ENCODE assay signal across 30 cellular contexts in the genomic region with DNA sequence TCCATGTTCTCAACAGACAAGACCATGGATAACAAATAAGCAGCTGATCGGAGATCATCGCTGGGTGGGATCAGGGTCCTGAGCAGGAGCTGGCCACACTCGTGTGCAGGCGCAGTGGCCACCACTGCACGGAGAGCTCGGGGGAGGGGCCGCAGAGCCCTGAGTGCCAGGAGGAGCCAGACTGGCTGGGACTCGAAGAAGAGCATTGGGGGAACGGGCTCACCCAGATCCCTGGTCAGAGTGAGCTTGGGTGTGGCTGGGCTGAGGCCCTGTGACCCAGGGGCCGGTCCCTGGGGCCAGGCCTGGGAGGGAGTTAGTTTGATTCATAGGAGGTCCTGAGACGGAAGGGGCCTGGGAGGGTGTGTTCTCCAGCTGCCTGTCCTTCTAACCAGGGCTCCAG.
"Had no signal": no experiment of that assay in that cellular context is flagged by ENCODE, and none has a peak within 500 bp of the region (broad histone marks: within the 10 kb centered on the region; RNA-seq: fewer than 3 reads in every experiment).

No MANE protein-coding gene starts in this region.

- H3K4me1 ChIP-seq: adrenal gland, body of pancreas, esophagus squamous epithelium had no signal

- H3K36me3 ChIP-seq: adrenal gland had no signal

- H3K36me3 Mint-ChIP-seq: activated CD4-positive, alpha-beta memory T cell treated with anti-CD3 and anti-CD28 coated beads for 36 hours had no signal

- FAIRE-seq: colon, endothelial cell of umbilical vein had no signal

- H3K4me3 Mint-ChIP-seq: activated CD4-positive, alpha-beta memory T cell treated with anti-CD3 and anti-CD28 coated beads for 36 hours; activated CD4-positive, alpha-beta T cell treated with anti-CD3 and anti-CD28 coated beads for 36 hours; activated CD4-positive, alpha-beta T cell treated with anti-CD3 and anti-CD28 coated beads, Interleukin-2, amount 10 ng/mL, durations not matched to agents 24 days and 14 days; activated naive CD4-positive, alpha-beta T cell treated with anti-CD3 and anti-CD28 coated beads for 36 hours; activated naive CD4-positive, alpha-beta T cell treated with anti-CD3 and anti-CD28 coated beads, Interleukin-2, amount 50 U/mL, for 24 hours; activated naive CD8-positive, alpha-beta T cell treated with anti-CD3 and anti-CD28 coated beads for 36 hours; activated naive CD8-positive, alpha-beta T cell treated with anti-CD3 and anti-CD28 coated beads, Interleukin-2, amount 50 U/mL, for 24 hours; activated T-cell treated with anti-CD3 and anti-CD28 coated beads, Interleukin-2, amount 50 U/mL, for 4 hours; activated T-helper 17 cell treated with anti-CD3 and anti-CD28 coated beads, Interleukin-2, amount 50 U/mL, for 72 hours; effector memory CD8-positive, alpha-beta T cell had no signal

- H3K9me3 ChIP-seq: adrenal gland, body of pancreas, esophagus squamous epithelium had no signal

- H3K27ac Mint-ChIP-seq: activated CD4-positive, alpha-beta memory T cell treated with anti-CD3 and anti-CD28 coated beads for 36 hours; activated CD4-positive, alpha-beta T cell treated with anti-CD3 and anti-CD28 coated beads for 36 hours; activated CD4-positive, alpha-beta T cell treated with anti-CD3 and anti-CD28 coated beads, Interleukin-2, amount 10 ng/mL, durations not matched to agents 24 days and 14 days; activated naive CD4-positive, alpha-beta T cell treated with anti-CD3 and anti-CD28 coated beads for 36 hours; activated naive CD4-positive, alpha-beta T cell treated with anti-CD3 and anti-CD28 coated beads, Interleukin-2, amount 50 U/mL, for 24 hours; activated naive CD8-positive, alpha-beta T cell treated with anti-CD3 and anti-CD28 coated beads for 36 hours; activated naive CD8-positive, alpha-beta T cell treated with anti-CD3 and anti-CD28 coated beads, Interleukin-2, amount 50 U/mL, for 24 hours; activated T-helper 17 cell treated with anti-CD3 and anti-CD28 coated beads, Interleukin-2, amount 50 U/mL, for 72 hours had no signal

- DNase-seq: activated CD4-positive, alpha-beta memory T cell treated with anti-CD3 and anti-CD28 coated beads for 36 hours; activated CD4-positive, alpha-beta T cell treated with anti-CD3 and anti-CD28 coated beads for 36 hours; activated CD4-positive, alpha-beta T cell treated with anti-CD3 and anti-CD28 coated beads, Interleukin-2, amount 10 ng/mL, durations not matched to agents 24 days and 14 days; activated CD4-positive, CD25-positive, alpha-beta regulatory T cell; activated CD4-positive, CD25-positive, alpha-beta regulatory T cell treated with anti-CD3 and anti-CD28 coated beads, Interleukin-2, amount 50 U/mL, for 72 hours; activated CD8-positive, alpha-beta memory T cell treated with anti-CD3 and anti-CD28 coated beads for 24 hours; activated effector memory CD4-positive, alpha-beta T cell treated with Interleukin-2 at 50 U/mL for 16 hours; activated naive CD4-positive, alpha-beta T cell treated with anti-CD3 and anti-CD28 coated beads for 36 hours; activated naive CD8-positive, alpha-beta T cell treated with anti-CD3 and anti-CD28 coated beads for 36 hours; activated naive CD8-positive, alpha-beta T cell treated with anti-CD3 and anti-CD28 coated beads, Interleukin-2, amount 50 U/mL, for 24 hours; activated T-cell treated with anti-CD3 and anti-CD28 coated beads, Interleukin-2, amount 50 U/mL, for 4 hours; adrenal gland; amygdala; aorta; body of pancreas; caudate nucleus; cortex of kidney; dermis blood vessel endothelial cell; effector CD4-positive, alpha-beta T cell; effector memory CD8-positive, alpha-beta T cell; esophagus squamous epithelium; foreskin melanocyte; head of caudate nucleus; T-helper 1 cell; T-helper 2 cell had no signal

- H3K4me3 ChIP-seq: adrenal gland, body of pancreas, esophagus squamous epithelium had no signal

- H3K27ac ChIP-seq: adrenal gland, body of pancreas, epithelial cell of prostate, esophagus squamous epithelium had no signal

- H3K27me3 ChIP-seq: adrenal gland, body of pancreas, esophagus squamous epithelium had no signal

- H3K27me3 Mint-ChIP-seq: activated CD4-positive, alpha-beta memory T cell treated with anti-CD3 and anti-CD28 coated beads for 36 hours; activated CD4-positive, alpha-beta T cell treated with anti-CD3 and anti-CD28 coated beads for 36 hours; activated CD4-positive, alpha-beta T cell treated with anti-CD3 and anti-CD28 coated beads, Interleukin-2, amount 10 ng/mL, durations not matched to agents 24 days and 14 days; activated naive CD4-positive, alpha-beta T cell treated with anti-CD3 and anti-CD28 coated beads, Interleukin-2, amount 50 U/mL, for 24 hours; activated naive CD8-positive, alpha-beta T cell treated with anti-CD3 and anti-CD28 coated beads for 36 hours; activated naive CD8-positive, alpha-beta T cell treated with anti-CD3 and anti-CD28 coated beads, Interleukin-2, amount 50 U/mL, for 24 hours; activated T-helper 17 cell treated with anti-CD3 and anti-CD28 coated beads, Interleukin-2, amount 50 U/mL, for 72 hours; effector memory CD8-positive, alpha-beta T cell had no signal

- ATAC-seq: activated CD4-positive, alpha-beta T cell treated with anti-CD3 and anti-CD28 coated beads for 36 hours; activated naive CD8-positive, alpha-beta T cell treated with anti-CD3 and anti-CD28 coated beads, Interleukin-2, amount 50 U/mL, for 24 hours; activated T-cell treated with anti-CD3 and anti-CD28 coated beads, Interleukin-2, amount 50 U/mL, for 4 hours; activated T-helper 17 cell treated with anti-CD3 and anti-CD28 coated beads, Interleukin-2, amount 50 U/mL, for 72 hours; body of pancreas; effector memory CD8-positive, alpha-beta T cell had no signal

- H3K4me1 Mint-ChIP-seq: activated CD4-positive, alpha-beta T cell treated with anti-CD3 and anti-CD28 coated beads for 36 hours; activated CD4-positive, alpha-beta T cell treated with anti-CD3 and anti-CD28 coated beads, Interleukin-2, amount 10 ng/mL, durations not matched to agents 24 days and 14 days; activated naive CD4-positive, alpha-beta T cell treated with anti-CD3 and anti-CD28 coated beads, Interleukin-2, amount 50 U/mL, for 24 hours; activated naive CD8-positive, alpha-beta T cell treated with anti-CD3 and anti-CD28 coated beads for 36 hours had no signal
